9 cellular contexts compared by ENCODE assay signal in the genomic region with DNA sequence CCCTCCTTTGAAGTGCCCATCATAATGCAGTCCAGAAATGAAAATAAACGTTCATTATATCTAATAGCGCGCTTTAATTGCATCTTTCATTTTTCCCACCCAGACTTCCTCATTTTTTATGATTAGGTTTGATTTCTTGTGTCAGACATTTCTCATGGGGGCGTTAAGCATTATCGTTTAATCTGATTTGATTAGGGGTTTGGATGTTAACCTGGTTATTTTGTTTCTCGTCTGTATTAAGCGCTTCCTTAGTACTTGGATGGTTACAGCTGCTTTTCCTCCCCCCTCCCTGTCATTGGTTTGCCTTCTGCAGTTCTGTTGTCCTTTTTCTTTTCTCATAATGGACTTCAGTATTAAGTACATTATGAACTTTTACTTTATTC. TPM values are rescaled to one million over a fixed set of nuclear protein-coding genes. Genes with fewer than 3 reads are reported as not detected.
A peak's percentile ranks its signal among the peaks of the same experiment; 100 is the strongest.
DNase-seq lines count a peak whose midpoint lies in the region; ATAC-seq, FAIRE-seq and TF ChIP-seq lines count a peak whose summit lies in the region.
"Had no signal": no experiment of that assay in that cellular context is flagged by ENCODE, and none has a peak within 500 bp of the region (broad histone marks: within the 10 kb centered on the region; RNA-seq: fewer than 3 reads in every experiment).

No MANE protein-coding gene starts in this region.

- peak overlapping the region; percentile 95 to 98 for H3K4me3 Mint-ChIP-seq in activated T-cell treated with anti-CD3 and anti-CD28 coated beads, Interleukin-2, amount 50 U/mL, for 72 hours
- H3K4me3 Mint-ChIP-seq in activated naive CD8-positive, alpha-beta T cell treated with anti-CD3 and anti-CD28 coated beads, Interleukin-2, amount 10 ng/mL, durations not matched to agents 7 days and 5 days: peak overlapping the region; percentile 96

- H3K9me3 ChIP-seq in tibial nerve: no peaks in the 10 kb centered on the region

- no peak for FAIRE-seq in urothelium cell line (lab: Jason Lieb, UNC)
- FAIRE-seq: endometrium had no signal

- H3K4me1 Mint-ChIP-seq in activated T-cell treated with anti-CD3 and anti-CD28 coated beads, Interleukin-2, amount 50 U/mL, for 72 hours (ENCODE audit: low read depth): peaks cover 69% of the 10 kb centered on the region
- H3K4me1 Mint-ChIP-seq in activated naive CD8-positive, alpha-beta T cell treated with anti-CD3 and anti-CD28 coated beads, Interleukin-2, amount 10 ng/mL, durations not matched to agents 7 days and 5 days: peaks cover 33% of the 10 kb centered on the region

- peak overlapping the region; percentile 92 for H3K27ac Mint-ChIP-seq in activated T-cell treated with anti-CD3 and anti-CD28 coated beads, Interleukin-2, amount 50 U/mL, for 72 hours
- peak overlapping the region; percentile 99 for H3K27ac Mint-ChIP-seq in activated naive CD8-positive, alpha-beta T cell treated with anti-CD3 and anti-CD28 coated beads, Interleukin-2, amount 10 ng/mL, durations not matched to agents 7 days and 5 days

- no peaks in the 10 kb centered on the region for H3K27me3 ChIP-seq in layer of hippocampus (ENCODE audit: control insufficient read depth, insufficient read depth, low read length)
- H3K27me3 ChIP-seq in tibial nerve: no peaks in the 10 kb centered on the region

- no peaks in the 10 kb centered on the region for H3K9me3 Mint-ChIP-seq in activated T-cell treated with anti-CD3 and anti-CD28 coated beads, Interleukin-2, amount 50 U/mL, for 72 hours
- H3K9me3 Mint-ChIP-seq in activated naive CD8-positive, alpha-beta T cell treated with anti-CD3 and anti-CD28 coated beads, Interleukin-2, amount 10 ng/mL, durations not matched to agents 7 days and 5 days: no peaks in the 10 kb centered on the region

- TF ChIP-seq CTCF in tibial nerve (IDR thresholded peaks at IDR 0.05): no peak

- POLR2A ChIA-PET in activated naive CD8-positive, alpha-beta T cell treated with anti-CD3 and anti-CD28 coated beads, Interleukin-2, amount 10 ng/mL, durations not matched to agents 7 days and 5 days (lab: Charles Lee): interaction anchor here (0.7 to 5.2 kb wide), 10 partner anchors 11 to 402 kb away, joined by 3 to 100 read pairs (median 12); partner anchors contain the start of genes JMJD6, METTL23 and SEC14L1

- no peak for ATAC-seq in activated T-cell treated with anti-CD3 and anti-CD28 coated beads, Interleukin-2, amount 50 U/mL, for 72 hours (replicated peaks in 1 of 2)
- no peak for ATAC-seq in activated naive CD8-positive, alpha-beta T cell treated with anti-CD3 and anti-CD28 coated beads, Interleukin-2, amount 10 ng/mL, durations not matched to agents 7 days and 5 days (ENCODE audit: low read depth)

- no peak for DNase-seq in activated T-cell treated with anti-CD3 and anti-CD28 coated beads, Interleukin-2, amount 50 U/mL, for 72 hours
- no peak for DNase-seq in activated T-cell treated with anti-CD3 and anti-CD28 coated beads, Interleukin-2, amount 50 U/mL, for 1 hour
- no peak for DNase-seq in activated naive CD8-positive, alpha-beta T cell treated with anti-CD3 and anti-CD28 coated beads, Interleukin-2, amount 10 ng/mL, durations not matched to agents 7 days and 5 days
- DNase-seq in tibial nerve (ENCODE audit: low spot score in 2 of 2) (no peak), urothelium cell line (ENCODE audit: low spot score) (no peak), NCI-H1105 treated with DMSO at 0.1 percent for 48 hours (lab: John Stamatoyannopoulos, UW) (no peak), NCI-H524 treated with DMSO at 0.1 percent for 48 hours (lab: John Stamatoyannopoulos, UW) (no peak)

- TF ChIP-seq EP300 in tibial nerve (IDR thresholded peaks at IDR 0.05): no peak

- H3K27ac ChIP-seq in layer of hippocampus (ENCODE audit: low read depth, low read length) (peak overlapping the region; percentile 100), tibial nerve (peak overlapping the region; percentile 99 to 100 (median 100))

- H3K4me3 ChIP-seq in tibial nerve: peak overlapping the region; percentile 80 to 98 (median 84)

- H3K27me3 Mint-ChIP-seq in activated T-cell treated with anti-CD3 and anti-CD28 coated beads, Interleukin-2, amount 50 U/mL, for 72 hours (ENCODE audit: low read depth): no peaks in the 10 kb centered on the region
- no peaks in the 10 kb centered on the region for H3K27me3 Mint-ChIP-seq in activated naive CD8-positive, alpha-beta T cell treated with anti-CD3 and anti-CD28 coated beads, Interleukin-2, amount 10 ng/mL, durations not matched to agents 7 days and 5 days

- WGBS in tibial nerve, 2 donors: 1 to 3% methylated on average over 7 of the region's 7 CpGs

- H3K36me3 ChIP-seq in tibial nerve: peaks cover 0 to 50% (median 12%) of the 10 kb centered on the region in 3 donors

- peaks cover 0 to 50% (median 38%) of the 10 kb centered on the region in 4 donors for H3K4me1 ChIP-seq in tibial nerve

- H3K36me3 Mint-ChIP-seq in activated T-cell treated with anti-CD3 and anti-CD28 coated beads, Interleukin-2, amount 50 U/mL, for 72 hours (ENCODE audit: insufficient read depth in 2 of 2): peaks cover 19 to 33% of the 10 kb centered on the region in 2 donors
- H3K36me3 Mint-ChIP-seq in activated naive CD8-positive, alpha-beta T cell treated with anti-CD3 and anti-CD28 coated beads, Interleukin-2, amount 10 ng/mL, durations not matched to agents 7 days and 5 days: peaks cover 34% of the 10 kb centered on the region

- no peak for TF ChIP-seq POLR2A in tibial nerve (IDR thresholded peaks at IDR 0.05)

RNA-seq across cellular contexts. Expression of gene MFSD11, which starts 0.5 kb away (rescaled TPM):
- 10 to 100 TPM; 34.8 to 43.1 TPM for total RNA-seq in activated T-cell treated with anti-CD3 and anti-CD28 coated beads, Interleukin-2, amount 50 U/mL, for 72 hours
- 10 to 100 TPM; 28.5 to 29.1 TPM for total RNA-seq in activated naive CD8-positive, alpha-beta T cell treated with anti-CD3 and anti-CD28 coated beads, Interleukin-2, amount 10 ng/mL, durations not matched to agents 7 days and 5 days
- total RNA-seq in tibial nerve: 10 to 100 TPM; 25.8 to 61.0 (median 37.1) TPM

RNA-seq across cellular contexts. Expression of gene SRSF2, which starts 1.3 kb away (rescaled TPM):
- 100 to 1,000 TPM; 260 to 275 TPM for total RNA-seq in activated T-cell treated with anti-CD3 and anti-CD28 coated beads, Interleukin-2, amount 50 U/mL, for 72 hours
- total RNA-seq in activated naive CD8-positive, alpha-beta T cell treated with anti-CD3 and anti-CD28 coated beads, Interleukin-2, amount 10 ng/mL, durations not matched to agents 7 days and 5 days: 100 to 1,000 TPM; 376 to 384 TPM
- 100 to 1,000 TPM; 196 to 452 (median 271) TPM for total RNA-seq in tibial nerve

RNA-seq across cellular contexts. Expression of gene METTL23, which starts 11.8 kb away (rescaled TPM):
- 10 to 100 TPM; 25.4 to 30.7 TPM for total RNA-seq in activated T-cell treated with anti-CD3 and anti-CD28 coated beads, Interleukin-2, amount 50 U/mL, for 72 hours
- 10 to 100 TPM; 51.1 to 54.1 TPM for total RNA-seq in activated naive CD8-positive, alpha-beta T cell treated with anti-CD3 and anti-CD28 coated beads, Interleukin-2, amount 10 ng/mL, durations not matched to agents 7 days and 5 days
- total RNA-seq in tibial nerve: 10 to 100 TPM; 27.8 to 50.2 (median 30.8) TPM

RNA-seq across cellular contexts. Expression of gene JMJD6, which starts 12.1 kb away (rescaled TPM):
- 10 to 100 TPM; 56.5 to 67.2 TPM for total RNA-seq in activated T-cell treated with anti-CD3 and anti-CD28 coated beads, Interleukin-2, amount 50 U/mL, for 72 hours
- total RNA-seq in activated naive CD8-positive, alpha-beta T cell treated with anti-CD3 and anti-CD28 coated beads, Interleukin-2, amount 10 ng/mL, durations not matched to agents 7 days and 5 days: 10 to 100 TPM; 55.0 to 58.9 TPM
- 10 to 100 TPM; 14.0 to 45.0 (median 34.2) TPM for total RNA-seq in tibial nerve

RNA-seq across cellular contexts. Expression of gene MXRA7, which starts 27.7 kb away (rescaled TPM):
- 10 to 100 TPM; 17.4 to 21.8 TPM for total RNA-seq in activated T-cell treated with anti-CD3 and anti-CD28 coated beads, Interleukin-2, amount 50 U/mL, for 72 hours
- total RNA-seq in activated naive CD8-positive, alpha-beta T cell treated with anti-CD3 and anti-CD28 coated beads, Interleukin-2, amount 10 ng/mL, durations not matched to agents 7 days and 5 days: 10 to 100 TPM; 34.4 to 37.2 TPM
- 100 to 1,000 TPM; 124 to 230 (median 197) TPM for total RNA-seq in tibial nerve
